Comparison of ENCODE assay signal across 14 cellular contexts in the genomic region with DNA sequence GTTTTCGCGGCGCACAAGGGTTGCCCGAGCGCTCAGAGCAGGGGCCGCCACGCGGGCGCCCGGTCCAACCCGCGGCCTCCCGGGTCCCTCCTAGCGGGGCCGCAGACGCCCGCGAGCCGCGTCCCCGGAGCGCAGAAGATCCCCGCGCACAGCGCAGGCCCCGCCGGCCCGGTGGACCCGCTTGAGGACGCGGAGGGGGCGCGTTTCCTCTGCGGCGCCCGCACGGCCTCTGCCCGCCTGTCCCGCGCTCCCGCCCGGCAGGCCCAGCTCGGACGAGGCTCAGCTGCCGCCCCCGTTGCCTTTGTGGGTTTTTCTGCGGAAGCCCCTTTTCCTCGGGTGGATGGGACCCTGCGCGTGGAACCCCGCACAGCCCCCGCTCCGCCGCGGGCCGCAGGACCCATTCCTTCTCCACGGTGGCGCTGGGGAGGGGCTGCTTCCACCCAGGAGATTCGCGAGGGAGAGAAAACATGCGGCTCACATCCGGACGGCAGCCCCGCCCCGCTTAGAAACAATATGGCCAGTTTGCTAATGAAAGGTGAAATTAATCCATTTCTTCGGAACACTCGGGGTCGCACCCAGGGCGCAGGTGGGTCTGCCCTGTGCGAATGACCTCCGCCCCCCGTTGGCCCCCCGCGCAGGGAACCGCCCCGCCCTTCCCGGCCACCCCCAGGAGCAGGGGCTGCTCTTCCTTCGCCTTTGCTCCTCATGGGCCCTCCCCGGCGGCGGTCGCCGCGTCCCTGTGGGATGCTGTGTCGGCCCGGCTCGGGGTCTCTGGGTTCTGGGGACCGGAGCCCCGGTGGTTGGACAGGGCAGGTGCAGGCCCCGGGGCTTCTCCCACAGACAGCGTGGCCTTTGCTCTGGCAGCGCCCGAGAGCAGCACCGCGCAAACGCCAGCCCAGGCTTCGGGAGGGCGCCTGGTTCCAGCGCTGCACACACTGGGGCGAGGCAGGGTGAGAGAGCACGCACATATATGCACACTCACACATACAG. TPM values are rescaled to one million over a fixed set of nuclear protein-coding genes. Genes with fewer than 3 reads are reported as not detected.
DNase-seq lines count a peak whose midpoint lies in the region; ATAC-seq, FAIRE-seq and TF ChIP-seq lines count a peak whose summit lies in the region.
"Had no signal": no experiment of that assay in that cellular context is flagged by ENCODE, and none has a peak within 500 bp of the region (broad histone marks: within the 10 kb centered on the region; RNA-seq: fewer than 3 reads in every experiment).

No MANE protein-coding gene starts in this region.

- H4K20me1 ChIP-seq in neural progenitor cell (ENCODE audit: low read depth): no peaks in the 10 kb centered on the region

- H3F3A ChIP-seq in neural progenitor cell (ENCODE audit: low read depth): peaks cover 7% of the 10 kb centered on the region

- no peak overlapping the region for H3K27ac ChIP-seq in HUES64 (ENCODE audit: low read depth, low read length)
- no peak overlapping the region for H3K27ac ChIP-seq in neural progenitor cell
- H3K27ac ChIP-seq in transverse colon: no peak overlapping the region
- H3K27ac ChIP-seq: C4-2B had no signal

- peaks cover 44% of the 10 kb centered on the region for H3K27me3 Mint-ChIP-seq in neural progenitor cell (ENCODE audit: insufficient read depth, low read depth)

- H3K4me3 Mint-ChIP-seq in neural progenitor cell: peak overlapping the region; percentile 55

- peak overlapping the region; percentile 54; the same call in 1 of the 2 replicates for H3K9ac ChIP-seq in HUES64 (ENCODE audit: low read depth, low read length)
- no peak overlapping the region for H3K9ac ChIP-seq in neural progenitor cell

- peak overlapping the region; percentile 81 for H3K4me2 ChIP-seq in neural progenitor cell

- TF ChIP-seq CTCF in AG04449 (IDR thresholded peaks at IDR 0.05; ENCODE audit: insufficient read depth, low read length, missing control alignments) (peak; percentile 4), fibroblast of pulmonary artery (IDR thresholded peaks at IDR 0.05; ENCODE audit: low read length, missing control alignments) (no peak), neural progenitor cell (IDR thresholded peaks at IDR 0.05) (peak; percentile 33), D721Med (IDR thresholded peaks at IDR 0.05; ENCODE audit: insufficient read depth, missing control alignments) (no peak), transverse colon (IDR thresholded peaks at IDR 0.05) (no peak)

- in situ Hi-C loops in transverse colon (cut with MboI; ENCODE audit: low pct_ligation_motif_present in 1 of 4, low pct_unique_long_range_greater_than_20kb in 1 of 4, low sequenced_read_pairs in 3 of 4): no loop called here

- H3K4me3 ChIP-seq in AG04449 (ENCODE audit: low read depth, low read length): peak overlapping the region; percentile 33
- peak overlapping the region; percentile 48 for H3K4me3 ChIP-seq in HUES64 (ENCODE audit: low read length)
- no peak overlapping the region for H3K4me3 ChIP-seq in fibroblast of pulmonary artery (replicated peaks; ENCODE audit: low read depth, low read length)
- H3K4me3 ChIP-seq in neural progenitor cell: peak overlapping the region; percentile 40
- peak overlapping the region in 2 of 4 donors; percentile 14 to 29 for H3K4me3 ChIP-seq in transverse colon

- H3K4me1 Mint-ChIP-seq in neural progenitor cell: peaks cover 5% of the 10 kb centered on the region

- no peak for TF ChIP-seq POLR2A in transverse colon (IDR thresholded peaks at IDR 0.05)

- ATAC-seq in GM21737 (IDR thresholded peaks at IDR 0.05; ENCODE audit: unreplicated experiment): no peak
- no peak for ATAC-seq in GM21515 (IDR thresholded peaks at IDR 0.05; ENCODE audit: unreplicated experiment)
- ATAC-seq: left lobe of liver had no signal

- H3K9me3 ChIP-seq in HUES64 (ENCODE audit: insufficient read depth, low read depth, low read length) (no peaks in the 10 kb centered on the region), neural progenitor cell (ENCODE audit: low read depth) (no peaks in the 10 kb centered on the region), transverse colon (no peaks in the 10 kb centered on the region)

- H3K36me3 Mint-ChIP-seq in neural progenitor cell: peaks cover 3% of the 10 kb centered on the region

- CTCF ChIA-PET in AG04449 (lab: Yijun Ruan, JAX): no interaction called here

- intact Hi-C loops in transverse colon (cut with DNase I; ENCODE audit: low total_unique reads): no loop called here

- H2AFZ ChIP-seq in neural progenitor cell (replicated peaks): peak overlapping the region; percentile 93

- FAIRE-seq in D721Med (lab: Jason Lieb, UNC): no peak

- H3K27me3 ChIP-seq in HUES64 (ENCODE audit: insufficient read depth, low read length) (peaks cover 82% of the 10 kb centered on the region), neural progenitor cell (peaks cover 100% of the 10 kb centered on the region), transverse colon (peaks cover 56% of the 10 kb centered on the region)

- no peak for TF ChIP-seq EP300 in transverse colon (IDR thresholded peaks at IDR 0.05; ENCODE audit: low read depth)

- no peaks in the 10 kb centered on the region for H3K79me2 ChIP-seq in neural progenitor cell (ENCODE audit: low read depth)

- DNase-seq in AG04449 (ENCODE audit: low read depth, low spot score): no peak
- peak; percentile 39 for DNase-seq in fibroblast of pulmonary artery (ENCODE audit: low read depth)
- DNase-seq in neural progenitor cell (ENCODE audit: low spot score): peak; percentile 49
- DNase-seq in D721Med (ENCODE audit: insufficient read length, low spot score): no peak
- no peak for DNase-seq in transverse colon
- DNase-seq: anterior cingulate cortex, NCI-H1048, NCI-H524 had no signal

- WGBS in HUES64: 24% methylated on average over 101 of the region's 101 CpGs
- WGBS in transverse colon (ENCODE audit: low coverage in 1 of 2), 2 donors: 16 to 43% methylated on average over 14 to 99 of the region's 101 CpGs

- H3K27ac Mint-ChIP-seq in neural progenitor cell: no peak overlapping the region

- POLR2A ChIA-PET in AG04449 (lab: Yijun Ruan, JAX): no interaction called here

- H3K4me1 ChIP-seq in HUES64 (ENCODE audit: insufficient read depth, low read length) (no peaks in the 10 kb centered on the region), neural progenitor cell (peaks cover 4% of the 10 kb centered on the region), transverse colon (peaks cover 0 to 7% (median 2%) of the 10 kb centered on the region in 4 donors)

- H3K36me3 ChIP-seq in HUES64 (ENCODE audit: insufficient read depth, low read length) (no peaks in the 10 kb centered on the region), neural progenitor cell (no peaks in the 10 kb centered on the region), transverse colon (no peaks in the 10 kb centered on the region)

- peaks cover 6% of the 10 kb centered on the region for H3K9me3 Mint-ChIP-seq in neural progenitor cell

RNA-seq across cellular contexts. Expression of gene KCNG2, which starts 9.3 kb away (rescaled TPM):
- polyA plus RNA-seq in HUES64 (2013, experiment 1 of 2): not detected
- not detected for polyA plus RNA-seq in HUES64 (2013, experiment 2 of 2)
- total RNA-seq in neural progenitor cell (ENCODE audit: low replicate concordance) (0.99 TPM in 1 of 2 replicates, not detected in the other), transverse colon (1 to 10 TPM in 1 of 4 donors, under 1 TPM in 1, not detected in 2; 0.41 to 6.7 TPM)
- total RNA-seq: left lobe of liver, ureter had no signal

Comparison
In these comparisons a context has a peak if more than half of its experiments do, and no peak if none do; other contexts are left out.
1. DNase-seq: peak in fibroblast of pulmonary artery (single experiment) and neural progenitor cell (single experiment); none in AG04449 (single experiment), D721Med (single experiment) and transverse colon (single experiment).
2. CTCF ChIP-seq: peak in AG04449 (single experiment) and neural progenitor cell (single experiment); none in fibroblast of pulmonary artery (single experiment), D721Med (single experiment) and transverse colon (0 of 5).